Comparison of ENCODE assay signal across 32 cellular contexts in the genomic region with DNA sequence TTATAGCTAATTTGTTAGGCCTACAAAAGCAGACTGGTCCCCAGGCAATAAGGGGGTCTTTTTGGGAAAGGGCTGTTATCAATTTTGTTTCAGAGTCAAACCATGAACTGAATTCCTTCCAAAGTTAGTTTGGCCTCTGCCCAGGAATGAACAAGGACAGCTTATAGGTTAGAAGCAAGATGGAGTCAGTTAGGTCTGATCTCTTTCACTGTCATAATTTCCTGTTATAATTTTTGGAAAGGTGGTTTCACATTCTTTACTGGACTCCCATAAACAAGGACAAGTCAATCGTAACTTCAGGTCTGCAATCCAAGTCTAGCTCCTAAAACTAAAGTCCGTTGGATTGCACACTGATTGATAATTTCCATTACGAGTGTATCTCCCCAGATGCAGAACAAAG.
"Had no signal": no experiment of that assay in that cellular context is flagged by ENCODE, and none has a peak within 500 bp of the region (broad histone marks: within the 10 kb centered on the region; RNA-seq: fewer than 3 reads in every experiment).

No MANE protein-coding gene starts in this region.

- H3K4me3 ChIP-seq: adrenal gland, body of pancreas, esophagus muscularis mucosa, gastrocnemius medialis, heart right ventricle had no signal

- H3K27ac Mint-ChIP-seq: activated CD4-positive, alpha-beta memory T cell treated with anti-CD3 and anti-CD28 coated beads for 36 hours; activated CD4-positive, alpha-beta T cell treated with anti-CD3 and anti-CD28 coated beads for 36 hours; activated CD4-positive, alpha-beta T cell treated with anti-CD3 and anti-CD28 coated beads, Interleukin-2, amount 10 ng/mL, durations not matched to agents 24 days and 14 days; activated CD8-positive, alpha-beta memory T cell treated with anti-CD3 and anti-CD28 coated beads, Interleukin-2, amount 10 ng/mL, durations not matched to agents 7 days and 5 days; activated CD8-positive, alpha-beta T cell treated with anti-CD3 and anti-CD28 coated beads, Interleukin-2, amount 10 ng/mL, durations not matched to agents 7 days and 5 days; activated naive CD4-positive, alpha-beta T cell treated with anti-CD3 and anti-CD28 coated beads for 36 hours; activated naive CD4-positive, alpha-beta T cell treated with anti-CD3 and anti-CD28 coated beads, Interleukin-2, amount 50 U/mL, for 24 hours; activated naive CD8-positive, alpha-beta T cell treated with anti-CD3 and anti-CD28 coated beads for 36 hours; activated naive CD8-positive, alpha-beta T cell treated with anti-CD3 and anti-CD28 coated beads, Interleukin-2, amount 50 U/mL, for 24 hours; activated T-helper 1 cell treated with anti-CD3 and anti-CD28 coated beads, Interleukin-12 subunit alpha, Interleukin-12 subunit beta, Interleukin-2, Interleukin-4 antibody, amounts not matched to agents 30 ng/mL and 10 ng/mL and 1 ng/mL, durations not matched to agents 14 hours and 24 hours and 36 hours; activated T-helper 2 cell treated with anti-CD3 and anti-CD28 coated beads, Interferon-gamma antibody, Interleukin-2, Interleukin-4, amounts not matched to agents 10 μg/mL and 5 μg/mL and 100 μg/mL, durations not matched to agents 14 hours and 24 hours and 36 hours; effector memory CD8-positive, alpha-beta T cell had no signal

- H3K27me3 Mint-ChIP-seq: activated CD4-positive, alpha-beta memory T cell treated with anti-CD3 and anti-CD28 coated beads for 36 hours; activated CD4-positive, alpha-beta T cell treated with anti-CD3 and anti-CD28 coated beads for 36 hours; activated CD4-positive, alpha-beta T cell treated with anti-CD3 and anti-CD28 coated beads, Interleukin-2, amount 10 ng/mL, durations not matched to agents 24 days and 14 days; activated CD8-positive, alpha-beta memory T cell treated with anti-CD3 and anti-CD28 coated beads, Interleukin-2, amount 10 ng/mL, durations not matched to agents 7 days and 5 days; activated naive CD4-positive, alpha-beta T cell treated with anti-CD3 and anti-CD28 coated beads, Interleukin-2, amount 50 U/mL, for 24 hours; activated naive CD8-positive, alpha-beta T cell treated with anti-CD3 and anti-CD28 coated beads for 36 hours; activated naive CD8-positive, alpha-beta T cell treated with anti-CD3 and anti-CD28 coated beads, Interleukin-2, amount 50 U/mL, for 24 hours; effector memory CD8-positive, alpha-beta T cell had no signal

- H3K27ac ChIP-seq: adrenal gland, body of pancreas, foreskin keratinocyte had no signal

- H3K4me1 ChIP-seq: adrenal gland, body of pancreas, foreskin keratinocyte, heart right ventricle had no signal

- DNase-seq: activated CD4-positive, alpha-beta memory T cell treated with anti-CD3 and anti-CD28 coated beads for 36 hours; activated CD4-positive, alpha-beta T cell treated with anti-CD3 and anti-CD28 coated beads for 36 hours; activated CD4-positive, alpha-beta T cell treated with anti-CD3 and anti-CD28 coated beads, Interleukin-2, amount 10 ng/mL, durations not matched to agents 24 days and 14 days; activated CD4-positive, CD25-positive, alpha-beta regulatory T cell; activated CD4-positive, CD25-positive, alpha-beta regulatory T cell treated with anti-CD3 and anti-CD28 coated beads, Interleukin-2, amount 50 U/mL, for 72 hours; activated CD8-positive, alpha-beta memory T cell treated with anti-CD3 and anti-CD28 coated beads, Interleukin-2, amount 10 ng/mL, durations not matched to agents 7 days and 5 days; activated CD8-positive, alpha-beta memory T cell treated with anti-CD3 and anti-CD28 coated beads, Interleukin-2, amount 50 U/mL, for 4 hours; activated CD8-positive, alpha-beta T cell treated with anti-CD3 and anti-CD28 coated beads, Interleukin-2, amount 10 ng/mL, durations not matched to agents 7 days and 5 days; activated effector memory CD4-positive, alpha-beta T cell treated with anti-CD3 and anti-CD28 coated beads, Interleukin-2, amount 50 U/mL, for 16 hours; activated naive CD4-positive, alpha-beta T cell treated with anti-CD3 and anti-CD28 coated beads for 36 hours; activated naive CD8-positive, alpha-beta T cell treated with anti-CD3 and anti-CD28 coated beads for 36 hours; activated naive CD8-positive, alpha-beta T cell treated with anti-CD3 and anti-CD28 coated beads, Interleukin-2, amount 50 U/mL, for 24 hours; activated T-cell treated with anti-CD3 and anti-CD28 coated beads, Interleukin-2, amount 50 U/mL, for 1 hour; activated T-cell treated with anti-CD3 and anti-CD28 coated beads, Interleukin-2, amount 50 U/mL, for 48 hours; adrenal gland; amygdala; aorta; body of pancreas; caudate nucleus; cortex of kidney; dermis blood vessel endothelial cell; effector CD4-positive, alpha-beta T cell; effector memory CD8-positive, alpha-beta T cell; erythroblast; foreskin keratinocyte; gastrocnemius medialis; heart right ventricle; T-helper 2 cell had no signal

- H3K36me3 ChIP-seq: adrenal gland, gastrocnemius medialis had no signal

- H3K4me3 Mint-ChIP-seq: activated CD4-positive, alpha-beta memory T cell treated with anti-CD3 and anti-CD28 coated beads for 36 hours; activated CD4-positive, alpha-beta T cell treated with anti-CD3 and anti-CD28 coated beads for 36 hours; activated CD4-positive, alpha-beta T cell treated with anti-CD3 and anti-CD28 coated beads, Interleukin-2, amount 10 ng/mL, durations not matched to agents 24 days and 14 days; activated CD8-positive, alpha-beta memory T cell treated with anti-CD3 and anti-CD28 coated beads, Interleukin-2, amount 10 ng/mL, durations not matched to agents 7 days and 5 days; activated CD8-positive, alpha-beta T cell treated with anti-CD3 and anti-CD28 coated beads, Interleukin-2, amount 10 ng/mL, durations not matched to agents 7 days and 5 days; activated naive CD4-positive, alpha-beta T cell treated with anti-CD3 and anti-CD28 coated beads for 36 hours; activated naive CD4-positive, alpha-beta T cell treated with anti-CD3 and anti-CD28 coated beads, Interleukin-2, amount 50 U/mL, for 24 hours; activated naive CD8-positive, alpha-beta T cell treated with anti-CD3 and anti-CD28 coated beads for 36 hours; activated naive CD8-positive, alpha-beta T cell treated with anti-CD3 and anti-CD28 coated beads, Interleukin-2, amount 50 U/mL, for 24 hours; activated T-helper 1 cell treated with anti-CD3 and anti-CD28 coated beads, Interleukin-12 subunit alpha, Interleukin-12 subunit beta, Interleukin-2, Interleukin-4 antibody, amounts not matched to agents 30 ng/mL and 10 ng/mL and 1 ng/mL, durations not matched to agents 14 hours and 24 hours and 36 hours; effector memory CD8-positive, alpha-beta T cell had no signal

- ATAC-seq: activated CD4-positive, alpha-beta T cell treated with anti-CD3 and anti-CD28 coated beads for 36 hours; activated CD8-positive, alpha-beta memory T cell treated with anti-CD3 and anti-CD28 coated beads, Interleukin-2, amount 10 ng/mL, durations not matched to agents 7 days and 5 days; activated CD8-positive, alpha-beta T cell treated with anti-CD3 and anti-CD28 coated beads, Interleukin-2, amount 10 ng/mL, durations not matched to agents 7 days and 5 days; activated naive CD8-positive, alpha-beta T cell treated with anti-CD3 and anti-CD28 coated beads, Interleukin-2, amount 50 U/mL, for 24 hours; body of pancreas; effector memory CD8-positive, alpha-beta T cell; foreskin keratinocyte; gastrocnemius medialis; heart right ventricle had no signal

- H3K9me3 Mint-ChIP-seq: activated CD4-positive, alpha-beta T cell treated with anti-CD3 and anti-CD28 coated beads, Interleukin-2, amount 10 ng/mL, durations not matched to agents 24 days and 14 days; activated naive CD4-positive, alpha-beta T cell treated with anti-CD3 and anti-CD28 coated beads for 36 hours; activated naive CD4-positive, alpha-beta T cell treated with anti-CD3 and anti-CD28 coated beads, Interleukin-2, amount 50 U/mL, for 24 hours; activated naive CD8-positive, alpha-beta T cell treated with anti-CD3 and anti-CD28 coated beads for 36 hours; activated naive CD8-positive, alpha-beta T cell treated with anti-CD3 and anti-CD28 coated beads, Interleukin-2, amount 50 U/mL, for 24 hours; activated T-helper 1 cell treated with anti-CD3 and anti-CD28 coated beads, Interleukin-12 subunit alpha, Interleukin-12 subunit beta, Interleukin-2, Interleukin-4 antibody, amounts not matched to agents 30 ng/mL and 10 ng/mL and 1 ng/mL, durations not matched to agents 14 hours and 24 hours and 36 hours; activated T-helper 2 cell treated with anti-CD3 and anti-CD28 coated beads, Interferon-gamma antibody, Interleukin-2, Interleukin-4, amounts not matched to agents 10 μg/mL and 5 μg/mL and 100 μg/mL, durations not matched to agents 14 hours and 24 hours and 36 hours; effector memory CD8-positive, alpha-beta T cell had no signal

- H3K9me3 ChIP-seq: adrenal gland, body of pancreas, esophagus muscularis mucosa, gastrocnemius medialis, heart right ventricle had no signal

- H3K4me1 Mint-ChIP-seq: activated CD4-positive, alpha-beta T cell treated with anti-CD3 and anti-CD28 coated beads for 36 hours; activated CD4-positive, alpha-beta T cell treated with anti-CD3 and anti-CD28 coated beads, Interleukin-2, amount 10 ng/mL, durations not matched to agents 24 days and 14 days; activated CD8-positive, alpha-beta memory T cell treated with anti-CD3 and anti-CD28 coated beads, Interleukin-2, amount 10 ng/mL, durations not matched to agents 7 days and 5 days; activated naive CD4-positive, alpha-beta T cell treated with anti-CD3 and anti-CD28 coated beads, Interleukin-2, amount 50 U/mL, for 24 hours; activated naive CD8-positive, alpha-beta T cell treated with anti-CD3 and anti-CD28 coated beads for 36 hours; activated naive CD8-positive, alpha-beta T cell treated with anti-CD3 and anti-CD28 coated beads, Interleukin-2, amount 50 U/mL, for 24 hours had no signal

- H3K27me3 ChIP-seq: adrenal gland, body of pancreas, esophagus muscularis mucosa, foreskin keratinocyte, gastrocnemius medialis, heart right ventricle had no signal
